Comparison of ENCODE assay signal across 1 cellular context in the genomic region with DNA sequence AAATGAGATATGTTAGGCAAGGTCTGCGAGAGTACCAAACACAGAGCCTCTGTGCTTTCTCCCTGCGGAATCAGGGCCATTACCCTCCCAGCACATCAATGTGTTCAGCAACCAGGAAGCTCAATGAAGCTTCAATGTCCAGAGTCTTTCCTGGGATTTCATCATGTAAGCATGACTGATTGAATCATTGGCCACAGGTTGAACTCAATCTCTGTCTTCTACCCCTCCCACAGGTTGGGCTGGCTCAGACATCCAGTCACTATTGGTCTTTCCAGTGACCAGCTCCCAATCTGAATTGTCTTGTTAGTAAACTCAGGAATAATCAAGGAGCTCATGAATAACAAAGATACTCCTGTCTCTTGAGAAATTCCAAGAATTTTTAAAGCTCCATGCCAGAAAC.
TF ChIP-seq lines count a peak whose summit lies in the region.

No MANE protein-coding gene starts in this region.

TF ChIP-seq in K562, 482 proteins besides CTCF, POLR2A, EP300 and RAD21:
- TF ChIP-seq L3MBTL2 (IDR thresholded peaks at IDR 0.05) (peak; percentile 45; the same call in 1 of the 2 replicates), JUND (IDR thresholded peaks at IDR 0.05; ENCODE audit: borderline replicate concordance, low read depth, low read length) (peak; percentile 76), JUND (tag; IDR thresholded peaks at IDR 0.05; ENCODE audit: borderline replicate concordance, low read depth, low read length) (peak; percentile 61; the same call in 1 of the 3 replicates), ELF1 (tag; IDR thresholded peaks at IDR 0.05) (peak; percentile 51), MEIS2 (IDR thresholded peaks at IDR 0.05; ENCODE audit: partially characterized antibody) (peak; percentile 76), CTBP1 (IDR thresholded peaks at IDR 0.05; ENCODE audit: borderline replicate concordance) (0 out of 2 replicates have a peak, but pooled peaks have one; percentile 28), EP400 (IDR thresholded peaks at IDR 0.05) (peak; percentile 72), POLR2H (tag; IDR thresholded peaks at IDR 0.05; ENCODE audit: low read depth) (peak; percentile 67), FOSL1 (tag; conservative IDR thresholded peaks at IDR 0.05) (peak; percentile 53; the same call in 1 of the 2 replicates), TRIM24 (IDR thresholded peaks at IDR 0.05) (peak; percentile 77 to 83; a peak in 2 of 4 replicates), PURB (CRISPR knock-in tag; IDR thresholded peaks at IDR 0.05; ENCODE audit: low read depth) (no peak), PHB2 (IDR thresholded peaks at IDR 0.05; ENCODE audit: low read depth) (no peak), ZBTB1 (CRISPR knock-in tag; IDR thresholded peaks at IDR 0.05; ENCODE audit: borderline replicate concordance, low read depth) (no peak), BRD9 (IDR thresholded peaks at IDR 0.05; ENCODE audit: low read depth, partially characterized antibody) (peak; percentile 28), SRSF7 (optimal IDR thresholded peaks at IDR 0.05; ENCODE audit: low read depth, low read length) (no peak), HDGF (IDR thresholded peaks at IDR 0.05) (no peak), NR2C1 (IDR thresholded peaks at IDR 0.05) (no peak), NR2C1 (tag; IDR thresholded peaks at IDR 0.05) (0 out of 2 replicates have a peak, but pooled peaks have one; percentile 6), SMAD4 (CRISPR knock-in tag; conservative IDR thresholded peaks at IDR 0.05) (0 out of 2 replicates have a peak, but pooled peaks have one; percentile 45), NR2C2 (CRISPR knock-in tag; IDR thresholded peaks at IDR 0.05) (no peak), NR2C2 (tag; IDR thresholded peaks at IDR 0.05) (peak; percentile 40; the same call in 1 of the 2 replicates), RNF2 (IDR thresholded peaks at IDR 0.05) (peak; percentile 66), BACH1 (tag; IDR thresholded peaks at IDR 0.05) (0 out of 2 replicates have a peak, but pooled peaks have one; percentile 18), MYC (IDR thresholded peaks at IDR 0.05; ENCODE audit: low read depth, low read length) (peak; percentile 90), MYC (CRISPR knock-in tag; IDR thresholded peaks at IDR 0.05; ENCODE audit: borderline replicate concordance, low read depth) (no peak), RCOR1 (IDR thresholded peaks at IDR 0.05; ENCODE audit: borderline replicate concordance in 1 of 2, low read depth in 2 of 2, low read length in 2 of 2) (peak in 1 of 2 experiments; percentile 96; a peak in 2 of 4 replicates), SMARCC2 (IDR thresholded peaks at IDR 0.05; ENCODE audit: low read depth) (no peak), ZSCAN32 (CRISPR knock-in tag; IDR thresholded peaks at IDR 0.05) (peak; percentile 40; the same call in 1 of the 2 replicates), ZNF589 (CRISPR knock-in tag; IDR thresholded peaks at IDR 0.05; ENCODE audit: low read depth) (peak; percentile 33; the same call in 1 of the 2 replicates), KDM4B (IDR thresholded peaks at IDR 0.05; ENCODE audit: borderline replicate concordance in 2 of 2, low read depth in 1 of 2) (no peak), HDAC2 (IDR thresholded peaks at IDR 0.05) (0 out of 2 replicates have a peak, but pooled peaks have one; percentile 56), ZNF584 (CRISPR knock-in tag; IDR thresholded peaks at IDR 0.05; ENCODE audit: low read depth) (peak; percentile 57), SMARCA4 (IDR thresholded peaks at IDR 0.05) (peak; percentile 33; the same call in 1 of the 2 replicates), DACH1 (IDR thresholded peaks at IDR 0.05; ENCODE audit: partially characterized antibody) (no peak), FIP1L1 (IDR thresholded peaks at IDR 0.05; ENCODE audit: low read depth, low read length, poor library complexity, severe bottlenecking) (no peak), ATF7 (IDR thresholded peaks at IDR 0.05) (peak; percentile 83), ZNF766 (CRISPR knock-in tag; conservative IDR thresholded peaks at IDR 0.05) (no peak), ZNF583 (CRISPR knock-in tag; IDR thresholded peaks at IDR 0.05) (no peak), KDM1A (IDR thresholded peaks at IDR 0.05) (0 out of 4 replicates have a peak, but pooled peaks of 1 of the 2 experiments have one; percentile 43), CEBPG (CRISPR knock-in tag; IDR thresholded peaks at IDR 0.05) (peak; percentile 94), CEBPG (tag; conservative IDR thresholded peaks at IDR 0.05 in 1 of 2, IDR thresholded peaks at IDR 0.05 in 1 of 2) (peak; percentile 77 to 97), CEBPB (tag; IDR thresholded peaks at IDR 0.05) (0 out of 2 replicates have a peak, but pooled peaks have one; percentile 28), CCNT2 (IDR thresholded peaks at IDR 0.05; ENCODE audit: borderline replicate concordance, extremely low read depth, insufficient read length, low read depth, low read length) (no peak)
- TF ChIP-seq, protein P1, sequence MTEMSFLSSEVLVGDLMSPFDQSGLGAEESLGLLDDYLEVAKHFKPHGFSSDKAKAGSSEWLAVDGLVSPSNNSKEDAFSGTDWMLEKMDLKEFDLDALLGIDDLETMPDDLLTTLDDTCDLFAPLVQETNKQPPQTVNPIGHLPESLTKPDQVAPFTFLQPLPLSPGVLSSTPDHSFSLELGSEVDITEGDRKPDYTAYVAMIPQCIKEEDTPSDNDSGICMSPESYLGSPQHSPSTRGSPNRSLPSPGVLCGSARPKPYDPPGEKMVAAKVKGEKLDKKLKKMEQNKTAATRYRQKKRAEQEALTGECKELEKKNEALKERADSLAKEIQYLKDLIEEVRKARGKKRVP (CRISPR knock-in tag; IDR thresholded peaks at IDR 0.05): peak; percentile 92
- TF ChIP-seq, protein P2, sequence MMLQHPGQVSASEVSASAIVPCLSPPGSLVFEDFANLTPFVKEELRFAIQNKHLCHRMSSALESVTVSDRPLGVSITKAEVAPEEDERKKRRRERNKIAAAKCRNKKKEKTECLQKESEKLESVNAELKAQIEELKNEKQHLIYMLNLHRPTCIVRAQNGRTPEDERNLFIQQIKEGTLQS (IDR thresholded peaks at IDR 0.05): peak; percentile 91
- TF ChIP-seq, protein P2 (CRISPR knock-in tag; conservative IDR thresholded peaks at IDR 0.05): no peak
- TF ChIP-seq, protein P3, sequence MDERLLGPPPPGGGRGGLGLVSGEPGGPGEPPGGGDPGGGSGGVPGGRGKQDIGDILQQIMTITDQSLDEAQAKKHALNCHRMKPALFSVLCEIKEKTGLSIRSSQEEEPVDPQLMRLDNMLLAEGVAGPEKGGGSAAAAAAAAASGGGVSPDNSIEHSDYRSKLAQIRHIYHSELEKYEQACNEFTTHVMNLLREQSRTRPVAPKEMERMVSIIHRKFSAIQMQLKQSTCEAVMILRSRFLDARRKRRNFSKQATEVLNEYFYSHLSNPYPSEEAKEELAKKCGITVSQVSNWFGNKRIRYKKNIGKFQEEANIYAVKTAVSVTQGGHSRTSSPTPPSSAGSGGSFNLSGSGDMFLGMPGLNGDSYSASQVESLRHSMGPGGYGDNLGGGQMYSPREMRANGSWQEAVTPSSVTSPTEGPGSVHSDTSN (CRISPR knock-in tag; IDR thresholded peaks at IDR 0.05; ENCODE audit: low read depth): no peak
- TF ChIP-seq, protein P3 (tag; conservative IDR thresholded peaks at IDR 0.05; ENCODE audit: low read depth): peak; percentile 44; the same call in 1 of the 2 replicates
- TF ChIP-seq, protein P4, sequence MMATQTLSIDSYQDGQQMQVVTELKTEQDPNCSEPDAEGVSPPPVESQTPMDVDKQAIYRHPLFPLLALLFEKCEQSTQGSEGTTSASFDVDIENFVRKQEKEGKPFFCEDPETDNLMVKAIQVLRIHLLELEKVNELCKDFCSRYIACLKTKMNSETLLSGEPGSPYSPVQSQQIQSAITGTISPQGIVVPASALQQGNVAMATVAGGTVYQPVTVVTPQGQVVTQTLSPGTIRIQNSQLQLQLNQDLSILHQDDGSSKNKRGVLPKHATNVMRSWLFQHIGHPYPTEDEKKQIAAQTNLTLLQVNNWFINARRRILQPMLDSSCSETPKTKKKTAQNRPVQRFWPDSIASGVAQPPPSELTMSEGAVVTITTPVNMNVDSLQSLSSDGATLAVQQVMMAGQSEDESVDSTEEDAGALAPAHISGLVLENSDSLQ (IDR thresholded peaks at IDR 0.05): peak; percentile 91
